Comparison of ENCODE assay signal across 20 cellular contexts in the genomic region with DNA sequence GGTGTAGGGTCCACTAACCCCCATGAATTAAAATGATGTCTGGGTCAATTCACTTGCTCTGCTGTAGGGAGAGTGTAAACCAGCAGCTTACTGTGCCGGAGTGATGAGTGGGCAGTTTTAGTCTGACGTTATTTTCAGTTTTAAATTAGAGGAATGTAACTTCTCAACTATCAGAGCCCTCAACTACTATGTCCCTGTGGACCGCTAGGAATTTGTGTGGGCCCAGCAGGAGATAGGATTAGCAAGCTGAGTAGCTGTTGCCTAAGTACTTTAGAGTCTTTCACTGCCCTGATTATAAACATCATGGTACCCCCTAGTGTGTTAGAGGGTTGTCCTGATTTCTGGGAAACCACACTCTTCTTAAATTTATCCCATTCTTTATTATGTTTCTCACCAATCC. TPM values are rescaled to one million over a fixed set of nuclear protein-coding genes. Genes with fewer than 3 reads are reported as not detected.
DNase-seq lines count a peak whose midpoint lies in the region; ATAC-seq, FAIRE-seq and TF ChIP-seq lines count a peak whose summit lies in the region.
"Had no signal": no experiment of that assay in that cellular context is flagged by ENCODE, and none has a peak within 500 bp of the region (broad histone marks: within the 10 kb centered on the region; RNA-seq: fewer than 3 reads in every experiment).

No MANE protein-coding gene starts in this region.

- TF ChIP-seq CTCF in fibroblast of the aortic adventitia (IDR thresholded peaks at IDR 0.05; ENCODE audit: insufficient read depth, low read length) (no peak), pancreas (IDR thresholded peaks at IDR 0.05) (no peak), gastroesophageal sphincter (IDR thresholded peaks at IDR 0.05) (no peak), Caco-2 (IDR thresholded peaks at IDR 0.05; ENCODE audit: insufficient read depth in 1 of 2, low read depth in 1 of 2, low read length in 1 of 2, severe bottlenecking in 1 of 2, unreplicated experiment in 1 of 2) (no peak)
- TF ChIP-seq CTCF in activated CD8-positive, alpha-beta T cell treated with anti-CD3 and anti-CD28 coated beads for 36 hours (IDR thresholded peaks at IDR 0.05), result no peak

- H3K27me3 ChIP-seq in pancreas (no peaks in the 10 kb centered on the region), gastroesophageal sphincter (no peaks in the 10 kb centered on the region), Caco-2 (replicated peaks; ENCODE audit: control insufficient read depth, insufficient read depth, low read length) (no peaks in the 10 kb centered on the region)
- H3K27me3 ChIP-seq: gastrocnemius medialis had no signal

- 77 to 81% methylated on average over 3 of the region's 3 CpGs for WGBS in pancreas, 2 donors
- WGBS in gastroesophageal sphincter (ENCODE audit: low coverage in 1 of 2), 2 donors, result 42 to 60% methylated on average over 1 to 3 of the region's 3 CpGs

- H3K9ac ChIP-seq in SK-N-MC (ENCODE audit: insufficient read length), result no peak overlapping the region
- H3K9ac ChIP-seq: KMS-11 had no signal

- no peak for TF ChIP-seq EP300 in gastroesophageal sphincter (IDR thresholded peaks at IDR 0.05)

- intact Hi-C loops in pancreas (cut with DNase I), result no loop called here
- intact Hi-C loops in activated CD8-positive, alpha-beta T cell treated with anti-CD3 and anti-CD28 coated beads for 36 hours (cut with micrococcal nuclease), result no loop called here
- intact Hi-C loops in Caco-2 (cut with micrococcal nuclease; ENCODE audit: unreplicated experiment), result no loop called here

- no peak overlapping the region for H3K27ac Mint-ChIP-seq in activated CD8-positive, alpha-beta T cell treated with anti-CD3 and anti-CD28 coated beads for 36 hours
- H3K27ac Mint-ChIP-seq in Caco-2 (ENCODE audit: unreplicated experiment), result no peak overlapping the region
- H3K27ac Mint-ChIP-seq: activated naive CD4-positive, alpha-beta T cell treated with anti-CD3 and anti-CD28 coated beads, Interleukin-2, amount 10 ng/mL, durations not matched to agents 7 days and 5 days; natural killer cell had no signal

- DNase-seq in ELF-1 (ENCODE audit: low read depth, low spot score) (peak; percentile 47), SK-N-MC (ENCODE audit: low read depth, low spot score) (peak; percentile 66), fibroblast of the aortic adventitia (ENCODE audit: low read depth) (peak; percentile 74), pancreas (no peak), NCI-H1694 (lab: John Stamatoyannopoulos, UW) (no peak), Caco-2 (no peak)
- DNase-seq in activated CD8-positive, alpha-beta T cell treated with anti-CD3 and anti-CD28 coated beads for 36 hours, result no peak
- DNase-seq: activated naive CD4-positive, alpha-beta T cell treated with anti-CD3 and anti-CD28 coated beads, Interleukin-2, amount 10 ng/mL, durations not matched to agents 7 days and 5 days; cortex of kidney; gastrocnemius medialis; kidney glomerular epithelial cell; natural killer cell; NCI-H2029; NCI-H748 treated with DMSO at 0.1 percent for 48 hours; SHP77; small intestine had no signal

- POLR2A ChIA-PET in activated CD8-positive, alpha-beta T cell treated with anti-CD3 and anti-CD28 coated beads for 36 hours (lab: Charles Lee), result no interaction called here
- POLR2A ChIA-PET in Caco-2 (lab: Charles Lee), result no interaction called here

- H3K36me3 ChIP-seq in SK-N-MC (ENCODE audit: insufficient read depth, low read length) (no peaks in the 10 kb centered on the region), pancreas (peaks cover 0 to 4% (median 0%) of the 10 kb centered on the region in 3 donors), gastroesophageal sphincter (peaks cover 0 to 22% of the 10 kb centered on the region in 2 donors), Caco-2 (ENCODE audit: control insufficient read depth, insufficient read depth, low read length) (no peaks in the 10 kb centered on the region; the same call in none of the 2 replicates)

- H3K36me3 Mint-ChIP-seq in activated CD8-positive, alpha-beta T cell treated with anti-CD3 and anti-CD28 coated beads for 36 hours (ENCODE audit: low read depth), result no peaks in the 10 kb centered on the region
- H3K36me3 Mint-ChIP-seq in Caco-2 (ENCODE audit: insufficient read depth, unreplicated experiment), result peaks cover 48% of the 10 kb centered on the region
- H3K36me3 Mint-ChIP-seq: activated naive CD4-positive, alpha-beta T cell treated with anti-CD3 and anti-CD28 coated beads, Interleukin-2, amount 10 ng/mL, durations not matched to agents 7 days and 5 days; natural killer cell had no signal

- CTCF ChIA-PET in activated CD8-positive, alpha-beta T cell treated with anti-CD3 and anti-CD28 coated beads for 36 hours (lab: Charles Lee), result interaction anchor here (1.4 kb wide), 1 partner anchor 26 kb away, joined by 4 read pairs; no protein-coding TSS in a partner anchor
- CTCF ChIA-PET in Caco-2 (lab: Charles Lee), result interaction anchor here (0.5 kb wide), 1 partner anchor 1184 kb away, joined by 5 read pairs; no protein-coding TSS in a partner anchor

- TF ChIP-seq POLR2A in gastroesophageal sphincter (IDR thresholded peaks at IDR 0.05), result no peak

- no TSS peak for BruUV-seq in Caco-2 (replicated peaks; lab: Mats Ljungman, UMichigan)

- H3K4me3 ChIP-seq in SK-N-MC (peak overlapping the region; percentile 40; the same call in 1 of the 2 replicates), fibroblast of the aortic adventitia (ENCODE audit: low read depth, low read length) (no peak overlapping the region), pancreas (no peak overlapping the region), gastroesophageal sphincter (no peak overlapping the region), Caco-2 (ENCODE audit: low read depth, low read length) (no peak overlapping the region)
- H3K4me3 ChIP-seq: gastrocnemius medialis had no signal

- ATAC-seq in pancreas (peak in 3 of 4 donors; percentile 14 to 51 (median 20)), gastroesophageal sphincter (no peak)
- ATAC-seq in activated CD8-positive, alpha-beta T cell treated with anti-CD3 and anti-CD28 coated beads for 36 hours, result no peak
- ATAC-seq: gastrocnemius medialis, natural killer cell had no signal

- H3K27me3 Mint-ChIP-seq in activated CD8-positive, alpha-beta T cell treated with anti-CD3 and anti-CD28 coated beads for 36 hours, result no peaks in the 10 kb centered on the region
- H3K27me3 Mint-ChIP-seq in Caco-2 (ENCODE audit: insufficient read depth, unreplicated experiment), result no peaks in the 10 kb centered on the region
- H3K27me3 Mint-ChIP-seq: activated naive CD4-positive, alpha-beta T cell treated with anti-CD3 and anti-CD28 coated beads, Interleukin-2, amount 10 ng/mL, durations not matched to agents 7 days and 5 days had no signal

- no peaks in the 10 kb centered on the region for H3K4me1 Mint-ChIP-seq in activated CD8-positive, alpha-beta T cell treated with anti-CD3 and anti-CD28 coated beads for 36 hours (ENCODE audit: low read depth)
- H3K4me1 Mint-ChIP-seq in Caco-2 (ENCODE audit: low read depth, unreplicated experiment), result no peaks in the 10 kb centered on the region
- H3K4me1 Mint-ChIP-seq: activated naive CD4-positive, alpha-beta T cell treated with anti-CD3 and anti-CD28 coated beads, Interleukin-2, amount 10 ng/mL, durations not matched to agents 7 days and 5 days; natural killer cell had no signal

- H3K4me3 Mint-ChIP-seq in activated CD8-positive, alpha-beta T cell treated with anti-CD3 and anti-CD28 coated beads for 36 hours, result no peak overlapping the region
- no peak overlapping the region for H3K4me3 Mint-ChIP-seq in Caco-2 (ENCODE audit: unreplicated experiment)
- H3K4me3 Mint-ChIP-seq: activated naive CD4-positive, alpha-beta T cell treated with anti-CD3 and anti-CD28 coated beads, Interleukin-2, amount 10 ng/mL, durations not matched to agents 7 days and 5 days; natural killer cell had no signal

- no peaks in the 10 kb centered on the region for H3K9me3 Mint-ChIP-seq in activated CD8-positive, alpha-beta T cell treated with anti-CD3 and anti-CD28 coated beads for 36 hours
- no peaks in the 10 kb centered on the region for H3K9me3 Mint-ChIP-seq in Caco-2 (ENCODE audit: unreplicated experiment)
- H3K9me3 Mint-ChIP-seq: activated naive CD4-positive, alpha-beta T cell treated with anti-CD3 and anti-CD28 coated beads, Interleukin-2, amount 10 ng/mL, durations not matched to agents 7 days and 5 days; natural killer cell had no signal

- no peak for FAIRE-seq in pancreas (lab: Jason Lieb, UNC)
- FAIRE-seq: small intestine, TTC549 had no signal

- H3K4me1 ChIP-seq in pancreas (no peaks in the 10 kb centered on the region), gastroesophageal sphincter (no peaks in the 10 kb centered on the region), Caco-2 (no peaks in the 10 kb centered on the region)
- H3K4me1 ChIP-seq: gastrocnemius medialis had no signal

- H3K9me3 ChIP-seq in SK-N-MC (ENCODE audit: low read depth, low read length), result no peaks in the 10 kb centered on the region
- H3K9me3 ChIP-seq in pancreas, result no peaks in the 10 kb centered on the region
- H3K9me3 ChIP-seq in gastroesophageal sphincter, result no peaks in the 10 kb centered on the region
- no peaks in the 10 kb centered on the region for H3K9me3 ChIP-seq in Caco-2
- H3K9me3 ChIP-seq: gastrocnemius medialis had no signal

- H3K27ac ChIP-seq in SK-N-MC (peak overlapping the region; percentile 87), pancreas (no peak overlapping the region), gastroesophageal sphincter (no peak overlapping the region)
- H3K27ac ChIP-seq: gastrocnemius medialis, KMS-11 had no signal

RNA-seq across cellular contexts. Expression of a gene that starts 11.4 kb away (rescaled TPM):
- total RNA-seq in fibroblast of the aortic adventitia (ENCODE audit: low replicate concordance) (not detected in 2 replicates), pancreas (10 to 100 TPM; 11.7 to 16.0 (median 14.1) TPM), gastroesophageal sphincter (1 to 10 TPM in 1 of 4 donors, not detected in 3; 1.4 TPM), Caco-2 (2022) (50.6 and 51.7 TPM in 2 replicates)
- polyA plus RNA-seq in pancreas, result 10 to 100 TPM in 1 of 2 donors, 1 to 10 TPM in 1; 9.7 to 11.6 TPM
- total RNA-seq in activated CD8-positive, alpha-beta T cell treated with anti-CD3 and anti-CD28 coated beads for 36 hours, result not detected
- total RNA-seq: natural killer cell, subcutaneous adipose tissue had no signal

Comparison
In these comparisons a context has a peak if more than half of its experiments do, and no peak if none do; other contexts are left out.
1. DNase-seq: peak in ELF-1 (single experiment), SK-N-MC (single experiment) and fibroblast of the aortic adventitia (single experiment); none in pancreas (0 of 6), activated CD8-positive, alpha-beta T cell treated with anti-CD3 and anti-CD28 coated beads for 36 hours (single experiment), NCI-H1694 (single experiment) and Caco-2 (0 of 2).
2. ATAC-seq: peak in pancreas (3 of 4); none in gastroesophageal sphincter (single experiment) and activated CD8-positive, alpha-beta T cell treated with anti-CD3 and anti-CD28 coated beads for 36 hours (single experiment).
3. RNA of a gene that starts 11.4 kb away (total RNA-seq): 50.6 to 51.7 TPM in Caco-2 and 11.7 to 16.0 TPM in pancreas; not detected in fibroblast of the aortic adventitia, 1.4 TPM in gastroesophageal sphincter and not detected in activated CD8-positive, alpha-beta T cell treated with anti-CD3 and anti-CD28 coated beads for 36 hours; every median in the first group is over 4 times any median in the second.